1 cellular context compared by ENCODE assay signal in genomic region chr17:32007463-32008298, GRCh38.
TF ChIP-seq lines count a peak whose summit lies in the region.

No MANE protein-coding gene starts in this region.

TF ChIP-seq in HepG2, 621 proteins besides CTCF, POLR2A, EP300 and RAD21 (continued from another document and continues in another):
- TF ChIP-seq HBP1 (CRISPR knock-in tag; IDR thresholded peaks at IDR 0.05; ENCODE audit: low read depth) (no peak), TCF7L2 (IDR thresholded peaks at IDR 0.05; ENCODE audit: low read depth, low read length) (no peak), NFE2 (CRISPR knock-in tag; IDR thresholded peaks at IDR 0.05) (no peak), PHF21A (CRISPR knock-in tag; IDR thresholded peaks at IDR 0.05) (no peak), ZSCAN22 (CRISPR knock-in tag; IDR thresholded peaks at IDR 0.05) (no peak), MYPOP (CRISPR knock-in tag; IDR thresholded peaks at IDR 0.05) (no peak), KLF9 (CRISPR knock-in tag; IDR thresholded peaks at IDR 0.05; ENCODE audit: low read depth) (no peak), ZNF556 (CRISPR knock-in tag; IDR thresholded peaks at IDR 0.05; ENCODE audit: borderline replicate concordance) (no peak), ELF3 (CRISPR knock-in tag; IDR thresholded peaks at IDR 0.05) (no peak), ZNF274 (CRISPR knock-in tag; IDR thresholded peaks at IDR 0.05) (no peak), SOX5 (CRISPR knock-in tag; IDR thresholded peaks at IDR 0.05; ENCODE audit: borderline replicate concordance) (no peak), CAMTA2 (CRISPR knock-in tag; IDR thresholded peaks at IDR 0.05; ENCODE audit: borderline replicate concordance) (no peak), CERS6 (CRISPR knock-in tag; IDR thresholded peaks at IDR 0.05) (no peak), ZNF782 (CRISPR knock-in tag; IDR thresholded peaks at IDR 0.05; ENCODE audit: borderline replicate concordance) (no peak), MXD1 (CRISPR knock-in tag; IDR thresholded peaks at IDR 0.05) (no peak), DMTF1 (CRISPR knock-in tag; IDR thresholded peaks at IDR 0.05) (no peak), KDM4B (CRISPR knock-in tag; IDR thresholded peaks at IDR 0.05) (no peak), SRSF1 (optimal IDR thresholded peaks at IDR 0.05; ENCODE audit: low read depth, low read length) (no peak), ZBTB7A (CRISPR knock-in tag; IDR thresholded peaks at IDR 0.05) (no peak), HOMEZ (CRISPR knock-in tag; IDR thresholded peaks at IDR 0.05; ENCODE audit: low read depth) (no peak), DR1 (CRISPR knock-in tag; IDR thresholded peaks at IDR 0.05) (no peak), ZNF280B (CRISPR knock-in tag; IDR thresholded peaks at IDR 0.05; ENCODE audit: borderline replicate concordance) (no peak), HOXA5 (CRISPR knock-in tag; IDR thresholded peaks at IDR 0.05) (no peak), ELF4 (CRISPR knock-in tag; IDR thresholded peaks at IDR 0.05; ENCODE audit: borderline replicate concordance) (no peak), ZNF652 (CRISPR knock-in tag; IDR thresholded peaks at IDR 0.05; ENCODE audit: borderline replicate concordance, low read depth) (no peak), SP5 (CRISPR knock-in tag; IDR thresholded peaks at IDR 0.05; ENCODE audit: borderline replicate concordance, low read depth) (no peak), ZNF501 (CRISPR knock-in tag; IDR thresholded peaks at IDR 0.05) (0 out of 2 replicates have a peak, but pooled peaks have one; percentile 24), ZNF704 (CRISPR knock-in tag; IDR thresholded peaks at IDR 0.05; ENCODE audit: borderline replicate concordance) (no peak), SP1 (IDR thresholded peaks at IDR 0.05) (no peak), SP1 (CRISPR knock-in tag; IDR thresholded peaks at IDR 0.05) (no peak), MXD3 (CRISPR knock-in tag; IDR thresholded peaks at IDR 0.05) (no peak), RORA (CRISPR knock-in tag; IDR thresholded peaks at IDR 0.05) (no peak), GABPA (IDR thresholded peaks at IDR 0.05; ENCODE audit: low read depth, low read length) (no peak), GABPA (CRISPR knock-in tag; IDR thresholded peaks at IDR 0.05; ENCODE audit: low read depth) (no peak), IRF2 (CRISPR knock-in tag; IDR thresholded peaks at IDR 0.05) (no peak), CHD4 (IDR thresholded peaks at IDR 0.05; ENCODE audit: borderline replicate concordance, low read length) (no peak), PREB (CRISPR knock-in tag; IDR thresholded peaks at IDR 0.05) (no peak), ZBTB39 (CRISPR knock-in tag; IDR thresholded peaks at IDR 0.05) (no peak), SYNCRIP (IDR thresholded peaks at IDR 0.05; ENCODE audit: insufficient read depth, low read depth, low read length) (no peak), ZNF768 (CRISPR knock-in tag; IDR thresholded peaks at IDR 0.05) (peak; percentile 24; the same call in 1 of the 2 replicates), HINFP (CRISPR knock-in tag; IDR thresholded peaks at IDR 0.05; ENCODE audit: low read depth) (no peak), NFYB (CRISPR knock-in tag; IDR thresholded peaks at IDR 0.05) (no peak), THAP8 (CRISPR knock-in tag; IDR thresholded peaks at IDR 0.05; ENCODE audit: borderline replicate concordance) (no peak), PHF5A (CRISPR knock-in tag; IDR thresholded peaks at IDR 0.05; ENCODE audit: low read depth, unreplicated experiment) (no peak), DDIT3 (CRISPR knock-in tag; IDR thresholded peaks at IDR 0.05) (no peak), SMAD3 (CRISPR knock-in tag; IDR thresholded peaks at IDR 0.05) (no peak), ZNF263 (CRISPR knock-in tag; IDR thresholded peaks at IDR 0.05) (peak; percentile 46; the same call in 1 of the 2 replicates), CREM (IDR thresholded peaks at IDR 0.05) (no peak), CREM (CRISPR knock-in tag; IDR thresholded peaks at IDR 0.05) (no peak), ZNF570 (CRISPR knock-in tag; IDR thresholded peaks at IDR 0.05; ENCODE audit: borderline replicate concordance) (no peak), SP140L (CRISPR knock-in tag; IDR thresholded peaks at IDR 0.05; ENCODE audit: borderline replicate concordance) (no peak), CCDC6 (CRISPR knock-in tag; IDR thresholded peaks at IDR 0.05) (0 out of 2 replicates have a peak, but pooled peaks have one; percentile 22), SUZ12 (IDR thresholded peaks at IDR 0.05; ENCODE audit: low read depth, low read length) (no peak), ATF1 (CRISPR knock-in tag; IDR thresholded peaks at IDR 0.05) (no peak), RBM39 (IDR thresholded peaks at IDR 0.05; ENCODE audit: low read depth, low read length, poor library complexity, severe bottlenecking) (no peak)
